In the genomic region with DNA sequence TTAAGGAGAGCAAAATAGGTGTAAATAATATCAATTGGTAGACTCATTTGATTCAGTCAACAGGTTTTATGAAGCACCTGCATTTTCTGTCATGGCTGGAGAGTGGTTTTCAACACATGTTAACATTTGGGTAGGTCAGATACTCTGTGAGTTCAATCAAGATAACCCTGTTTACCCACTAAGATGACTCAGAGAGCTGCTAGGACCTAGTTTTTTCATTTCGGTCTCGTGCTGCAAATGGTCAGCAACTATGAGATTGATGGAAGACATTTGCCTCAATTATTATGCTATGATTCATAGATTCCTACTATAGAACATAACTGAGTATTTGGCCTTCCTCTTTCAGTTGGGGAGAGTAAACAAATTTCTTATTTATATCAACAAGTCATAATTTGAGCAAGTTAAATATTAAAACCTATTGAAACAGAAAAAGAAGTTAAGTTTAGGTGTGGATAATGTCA, we compare ENCODE assay signal across 11 cellular contexts.
A peak's percentile ranks its signal among the peaks of the same experiment; 100 is the strongest.
DNase-seq lines count a peak whose midpoint lies in the region; ATAC-seq and TF ChIP-seq lines count a peak whose summit lies in the region.
"Had no signal": no experiment of that assay in that cellular context is flagged by ENCODE, and none has a peak within 500 bp of the region (broad histone marks: within the 10 kb centered on the region; RNA-seq: fewer than 3 reads in every experiment).

No MANE protein-coding gene starts in this region.

- intact Hi-C loops in esophagus squamous epithelium (cut with DNase I) (no loop called here), psoas muscle (cut with DNase I) (loop anchor here in 1 of 2 donors (2.0 kb wide), 1 partner anchor 391 kb away; a partner anchor contains a TSS)

- H3K9me3 ChIP-seq in esophagus squamous epithelium (no peaks in the 10 kb centered on the region), psoas muscle (no peaks in the 10 kb centered on the region), suprapubic skin (no peaks in the 10 kb centered on the region)

- TF ChIP-seq POLR2A in esophagus squamous epithelium (IDR thresholded peaks at IDR 0.05) (no peak), suprapubic skin (IDR thresholded peaks at IDR 0.05) (no peak)

- H3K4me1 ChIP-seq in esophagus squamous epithelium (peaks cover 0 to 24% (median 3%) of the 10 kb centered on the region in 3 donors), psoas muscle (peaks cover 46% of the 10 kb centered on the region), suprapubic skin (peaks cover 19% of the 10 kb centered on the region)

- H3K27me3 ChIP-seq in esophagus squamous epithelium (no peaks in the 10 kb centered on the region), psoas muscle (ENCODE audit: insufficient read depth in 3 of 3, low read length in 2 of 3) (no peaks in the 10 kb centered on the region), suprapubic skin (no peaks in the 10 kb centered on the region)

- DNase-seq in GM04503 (ENCODE audit: low read depth) (peak; percentile 42), RPMI7951 (ENCODE audit: low read depth) (peak; percentile 77), esophagus squamous epithelium (lab: John Stamatoyannopoulos, UW) (no peak), psoas muscle (no peak), suprapubic skin (ENCODE audit: low spot score in 2 of 2) (no peak), SKM-1 (lab: John Stamatoyannopoulos, UW; ENCODE audit: unreplicated experiment) (no peak), AG20443 (ENCODE audit: low spot score) (no peak)
- DNase-seq: endodermal cell; NCI-H510A; stimulated activated CD4-positive, alpha-beta T cell treated with anti-CD3 and anti-CD28 coated beads, Interleukin-2, amount 100 ng/mL, for 48 hours had no signal

- H3K27ac ChIP-seq in esophagus squamous epithelium: peak overlapping the region in 3 of 4 donors; percentile 23 to 77 (median 67)
- peak overlapping the region; percentile 96 for H3K27ac ChIP-seq in psoas muscle
- H3K27ac ChIP-seq in suprapubic skin: no peak overlapping the region

- TF ChIP-seq CTCF in esophagus squamous epithelium (IDR thresholded peaks at IDR 0.05) (no peak), psoas muscle (IDR thresholded peaks at IDR 0.05) (no peak), suprapubic skin (IDR thresholded peaks at IDR 0.05) (no peak)

- H3K4me3 ChIP-seq in esophagus squamous epithelium: no peak overlapping the region
- no peak overlapping the region for H3K4me3 ChIP-seq in psoas muscle
- H3K4me3 ChIP-seq in suprapubic skin: no peak overlapping the region

- ATAC-seq in psoas muscle (peak; percentile 59 to 72 (median 64)), GM19395 (IDR thresholded peaks at IDR 0.05; ENCODE audit: unreplicated experiment) (no peak)

- H3K36me3 ChIP-seq in esophagus squamous epithelium (no peaks in the 10 kb centered on the region), psoas muscle (ENCODE audit: insufficient read depth in 1 of 2, low read depth in 1 of 2) (no peaks in the 10 kb centered on the region), suprapubic skin (no peaks in the 10 kb centered on the region)

- TF ChIP-seq EP300 in suprapubic skin (IDR thresholded peaks at IDR 0.05): no peak

- WGBS in esophagus squamous epithelium, 2 donors: 50 to 59% methylated on average over 2 of the region's 2 CpGs
- 26 to 43% (median 33%) methylated on average over 2 of the region's 2 CpGs for whole genome bisulfite sequencing in psoas muscle, 3 donors
- WGBS in suprapubic skin: 79% methylated on average over 2 of the region's 2 CpGs

Comparison
In these comparisons a context has a peak if more than half of its experiments do, and no peak if none do; other contexts are left out.
1. DNase-seq: peak in GM04503 (single experiment) and RPMI7951 (single experiment); none in esophagus squamous epithelium (single experiment), psoas muscle (0 of 2), suprapubic skin (0 of 2), SKM-1 (single experiment) and AG20443 (single experiment).